Comparison of ENCODE assay signal across 16 cellular contexts in the genomic region with DNA sequence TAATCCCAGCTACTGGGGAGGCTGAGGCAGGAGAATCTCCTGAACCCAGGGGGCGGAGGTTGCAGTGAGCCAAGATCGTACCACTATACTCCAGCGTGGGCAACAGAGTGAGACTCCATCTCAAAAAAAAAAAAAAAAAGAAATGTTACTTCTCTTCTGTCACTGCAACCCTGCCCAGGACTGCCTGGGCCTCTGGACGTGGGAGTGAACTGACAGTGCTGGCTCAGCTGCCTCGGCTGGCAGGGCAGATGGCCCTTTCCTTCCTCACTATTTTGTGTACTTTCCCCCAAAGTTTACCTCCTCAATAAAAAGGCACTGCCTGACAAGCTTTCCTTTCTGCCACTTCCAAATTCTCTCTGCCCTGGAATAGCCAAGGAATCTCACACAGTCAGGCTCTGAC. TPM values are rescaled to one million over a fixed set of nuclear protein-coding genes. Genes with fewer than 3 reads are reported as not detected.
A peak's percentile ranks its signal among the peaks of the same experiment; 100 is the strongest.
DNase-seq lines count a peak whose midpoint lies in the region; ATAC-seq and TF ChIP-seq lines count a peak whose summit lies in the region.
"Had no signal": no experiment of that assay in that cellular context is flagged by ENCODE, and none has a peak within 500 bp of the region (broad histone marks: within the 10 kb centered on the region; RNA-seq: fewer than 3 reads in every experiment).

No MANE protein-coding gene starts in this region.

- no peaks in the 10 kb centered on the region for H3K9me3 Mint-ChIP-seq in dendritic cell treated with granulocyte-macrophage colony-stimulating factor and Interleukin-4, amounts not matched to agents 40 ng/mL and 50 ng/mL, for 4 days
- H3K9me3 Mint-ChIP-seq in neural progenitor cell (peaks cover 2% of the 10 kb centered on the region), type B pancreatic cell (no peaks in the 10 kb centered on the region)
- H3K9me3 Mint-ChIP-seq: CD4-positive, alpha-beta T cell; IgD-negative memory B cell had no signal

- ATAC-seq in Right ventricle myocardium inferior, result peak; percentile 44
- ATAC-seq in left ventricle myocardium superior, result no peak
- ATAC-seq in omental fat pad (ENCODE audit: low FRiP score), result no peak
- no peak for ATAC-seq in GM21367 (IDR thresholded peaks at IDR 0.05; ENCODE audit: unreplicated experiment)

- H3K9ac ChIP-seq in neural progenitor cell, result no peak overlapping the region

- no peak overlapping the region for H3K4me3 ChIP-seq in neural progenitor cell
- H3K4me3 ChIP-seq: HAP-1 had no signal

- no peaks in the 10 kb centered on the region for H3K9me3 ChIP-seq in neural progenitor cell (ENCODE audit: low read depth)
- H3K9me3 ChIP-seq: HAP-1 had no signal

- no peaks in the 10 kb centered on the region for H3F3A ChIP-seq in neural progenitor cell (ENCODE audit: low read depth)

- peak overlapping the region; percentile 66 for H3K27ac Mint-ChIP-seq in dendritic cell treated with granulocyte-macrophage colony-stimulating factor and Interleukin-4, amounts not matched to agents 40 ng/mL and 50 ng/mL, for 4 days
- H3K27ac Mint-ChIP-seq in neural progenitor cell, result no peak overlapping the region
- no peak overlapping the region for H3K27ac Mint-ChIP-seq in type B pancreatic cell
- H3K27ac Mint-ChIP-seq: CD4-positive, alpha-beta T cell had no signal

- no peaks in the 10 kb centered on the region for H3K27me3 ChIP-seq in neural progenitor cell

- H2AFZ ChIP-seq in neural progenitor cell (replicated peaks), result no peak overlapping the region

- no peaks in the 10 kb centered on the region for H3K79me2 ChIP-seq in neural progenitor cell (ENCODE audit: low read depth)

- no peak for TF ChIP-seq CTCF in neural progenitor cell (IDR thresholded peaks at IDR 0.05)
- no peak for TF ChIP-seq CTCF in type B pancreatic cell (conservative IDR thresholded peaks at IDR 0.05)
- TF ChIP-seq CTCF in omental fat pad (IDR thresholded peaks at IDR 0.05), result no peak

- H3K36me3 Mint-ChIP-seq in dendritic cell treated with granulocyte-macrophage colony-stimulating factor and Interleukin-4, amounts not matched to agents 40 ng/mL and 50 ng/mL, for 4 days (ENCODE audit: low read depth), result no peaks in the 10 kb centered on the region
- H3K36me3 Mint-ChIP-seq in neural progenitor cell, result no peaks in the 10 kb centered on the region
- H3K36me3 Mint-ChIP-seq in type B pancreatic cell, result no peaks in the 10 kb centered on the region
- H3K36me3 Mint-ChIP-seq: IgD-negative memory B cell had no signal

- DNase-seq in Right ventricle myocardium inferior (ENCODE audit: missing footprints) (no peak), left ventricle myocardium superior (no peak), neural progenitor cell (ENCODE audit: low spot score) (no peak), type B pancreatic cell (ENCODE audit: extremely low spot score, unreplicated experiment) (no peak), omental fat pad (ENCODE audit: low spot score) (no peak)
- DNase-seq: 8988T; AML-193; C1 segment of cervical spinal cord; CD4-positive, alpha-beta T cell; DMS153; DND-41; GDM1 had no signal

- H4K20me1 ChIP-seq in neural progenitor cell (ENCODE audit: low read depth), result no peaks in the 10 kb centered on the region

- no peaks in the 10 kb centered on the region for H3K36me3 ChIP-seq in neural progenitor cell
- H3K36me3 ChIP-seq: HAP-1 had no signal

- no peaks in the 10 kb centered on the region for H3K27me3 Mint-ChIP-seq in dendritic cell treated with granulocyte-macrophage colony-stimulating factor and Interleukin-4, amounts not matched to agents 40 ng/mL and 50 ng/mL, for 4 days
- H3K27me3 Mint-ChIP-seq in neural progenitor cell (ENCODE audit: insufficient read depth, low read depth) (no peaks in the 10 kb centered on the region), type B pancreatic cell (peaks cover 5% of the 10 kb centered on the region)
- H3K27me3 Mint-ChIP-seq: CD4-positive, alpha-beta T cell; IgD-negative memory B cell had no signal

- H3K4me3 Mint-ChIP-seq in dendritic cell treated with granulocyte-macrophage colony-stimulating factor and Interleukin-4, amounts not matched to agents 40 ng/mL and 50 ng/mL, for 4 days, result no peak overlapping the region
- peak overlapping the region; percentile 11 for H3K4me3 Mint-ChIP-seq in neural progenitor cell
- no peak overlapping the region for H3K4me3 Mint-ChIP-seq in type B pancreatic cell
- H3K4me3 Mint-ChIP-seq: CD4-positive, alpha-beta T cell; IgD-negative memory B cell had no signal

- H3K4me2 ChIP-seq in neural progenitor cell, result no peak overlapping the region

- peaks cover 9% of the 10 kb centered on the region for H3K4me1 ChIP-seq in neural progenitor cell
- H3K4me1 ChIP-seq: HAP-1 had no signal

- H3K4me1 Mint-ChIP-seq in dendritic cell treated with granulocyte-macrophage colony-stimulating factor and Interleukin-4, amounts not matched to agents 40 ng/mL and 50 ng/mL, for 4 days (ENCODE audit: low read depth), result peaks cover 17% of the 10 kb centered on the region
- H3K4me1 Mint-ChIP-seq in neural progenitor cell (peaks cover 9% of the 10 kb centered on the region), type B pancreatic cell (ENCODE audit: unreplicated experiment) (peaks cover 6% of the 10 kb centered on the region)

- intact Hi-C loops in Right ventricle myocardium inferior (cut with DNase I), result no loop called here
- intact Hi-C loops in left ventricle myocardium superior (cut with micrococcal nuclease), result no loop called here
- intact Hi-C loops in dendritic cell treated with granulocyte-macrophage colony-stimulating factor and Interleukin-4, amounts not matched to agents 40 ng/mL and 50 ng/mL, for 4 days (cut with micrococcal nuclease), result no loop called here

- no peak overlapping the region for H3K27ac ChIP-seq in neural progenitor cell

RNA-seq across cellular contexts. Expression of a gene that starts 12.5 kb away (rescaled TPM):
- total RNA-seq in Right ventricle myocardium inferior (14.0 TPM), left ventricle myocardium superior (16.6 TPM), neural progenitor cell (ENCODE audit: low replicate concordance) (0.37 and 0.43 TPM in 2 replicates), type B pancreatic cell (ENCODE audit: low replicate concordance) (1.6 and 6.2 TPM in 2 replicates), omental fat pad (1 to 10 TPM; 3.6 to 8.0 (median 6.2) TPM)
